ENCODE assay signal across 17 cellular contexts in genomic region chr17:74271902-74272563, GRCh38. TPM values are rescaled to one million over a fixed set of nuclear protein-coding genes. Genes with fewer than 3 reads are reported as not detected.
DNase-seq lines count a peak whose midpoint lies in the region; ATAC-seq and TF ChIP-seq lines count a peak whose summit lies in the region.
"Had no signal": no experiment of that assay in that cellular context is flagged by ENCODE, and none has a peak within 500 bp of the region (broad histone marks: within the 10 kb centered on the region; RNA-seq: fewer than 3 reads in every experiment).

No MANE protein-coding gene starts in this region.

- in situ Hi-C loops in brain microvascular endothelial cell (cut with HindIII; ENCODE audit: low pct_ligation_motif_present, low sequenced_read_pairs), result no loop called here

- no peak overlapping the region for H3K4me3 ChIP-seq in ectodermal cell (ENCODE audit: insufficient read depth, low read depth, low read length)
- no peak overlapping the region for H3K4me3 ChIP-seq in rectal smooth muscle tissue (ENCODE audit: low read length)
- no peak overlapping the region for H3K4me3 ChIP-seq in brain microvascular endothelial cell (ENCODE audit: low read depth, low read length)
- H3K4me3 ChIP-seq: gastrocnemius medialis had no signal

- WGBS in ectodermal cell, 2 experiments, result 64 to 71% methylated on average over 13 of the region's 13 CpGs

- H3K27ac ChIP-seq in ectodermal cell (ENCODE audit: insufficient read depth, low read depth, low read length, poor library complexity, severe bottlenecking) (peak overlapping the region; percentile 71), layer of hippocampus (ENCODE audit: low read depth, low read length) (peak overlapping the region; percentile 59), rectal smooth muscle tissue (ENCODE audit: low read depth, low read length) (peak overlapping the region; percentile 18), brain microvascular endothelial cell (no peak overlapping the region)
- H3K27ac ChIP-seq: gastrocnemius medialis had no signal

- peaks cover 45% of the 10 kb centered on the region for H3K4me1 ChIP-seq in ectodermal cell (ENCODE audit: control insufficient read depth, insufficient read depth, low read length)
- H3K4me1 ChIP-seq in rectal smooth muscle tissue (ENCODE audit: control insufficient read depth, insufficient read depth, low read length), result no peaks in the 10 kb centered on the region

- no peak for ATAC-seq in activated CD4-positive, CD25-positive, alpha-beta regulatory T cell treated with anti-CD3 and anti-CD28 coated beads, Interleukin-2, amount 50 U/mL, for 24 hours

- H3K36me3 ChIP-seq in ectodermal cell (ENCODE audit: control insufficient read depth, insufficient read depth, low read length), result no peaks in the 10 kb centered on the region
- no peaks in the 10 kb centered on the region for H3K36me3 ChIP-seq in rectal smooth muscle tissue (ENCODE audit: control insufficient read depth, insufficient read depth, low read length)
- no peaks in the 10 kb centered on the region for H3K36me3 ChIP-seq in brain microvascular endothelial cell (replicated peaks)
- H3K36me3 ChIP-seq: gastrocnemius medialis had no signal

- no peak for TF ChIP-seq CTCF in brain microvascular endothelial cell (IDR thresholded peaks at IDR 0.05; ENCODE audit: low read depth, low read length, missing control alignments)

- H3K9me3 ChIP-seq in ectodermal cell (ENCODE audit: control insufficient read depth, low read length), result no peaks in the 10 kb centered on the region
- H3K9me3 ChIP-seq: gastrocnemius medialis had no signal

- DNase-seq in Daoy (ENCODE audit: low read depth), result peak; percentile 50
- no peak for DNase-seq in AG08395 (ENCODE audit: low spot score)
- no peak for DNase-seq in NCI-H1930 (lab: John Stamatoyannopoulos, UW)
- DNase-seq in brain microvascular endothelial cell, result no peak
- DNase-seq: activated CD4-positive, alpha-beta T cell treated with anti-CD3 and anti-CD28 coated beads, Interleukin-2, amount 50 U/mL, for 4 hours; activated T-cell treated with anti-CD3 and anti-CD28 coated beads, Interleukin-2, amount 50 U/mL, for 48 hours; DMS153; effector memory CD4-positive, alpha-beta T cell; gastrocnemius medialis; H9; NCI-H2081 treated with DMSO at 0.1 percent for 48 hours; nephron progenitor cell had no signal

- no peak overlapping the region for H3K9ac ChIP-seq in rectal smooth muscle tissue (ENCODE audit: low read length)

- H3K27me3 ChIP-seq in ectodermal cell (ENCODE audit: control insufficient read depth, insufficient read depth, low read length, poor library complexity, severe bottlenecking) (peaks cover 19% of the 10 kb centered on the region), layer of hippocampus (ENCODE audit: control insufficient read depth, insufficient read depth, low read length) (no peaks in the 10 kb centered on the region), rectal smooth muscle tissue (ENCODE audit: control insufficient read depth, insufficient read depth, low read length) (peaks cover 5% of the 10 kb centered on the region), brain microvascular endothelial cell (replicated peaks) (peaks cover 10% of the 10 kb centered on the region)

RNA-seq across cellular contexts. Expression of gene DNAI2, which starts 2.0 kb away (rescaled TPM):
- not detected in 2 replicates for total RNA-seq in Daoy (2014; rRNA removed; shearing (Covaris generic))
- polyA plus RNA-seq in ectodermal cell (2013, experiment 1 of 4), result not detected
- polyA plus RNA-seq in ectodermal cell (2013, experiment 2 of 4), result not detected
- polyA plus RNA-seq in ectodermal cell (2013, experiment 3 of 4), result not detected
- not detected for polyA plus RNA-seq in ectodermal cell (2013, experiment 4 of 4)
- total RNA-seq: gastrocnemius medialis, H9, LHCN-M2 had no signal

RNA-seq across cellular contexts. Expression of gene KIF19, which starts 54.0 kb away (rescaled TPM):
- total RNA-seq in Daoy (2014; rRNA removed; shearing (Covaris generic)), result 0.12 TPM in 1 of 2 replicates, not detected in the other
- 1.6 TPM for polyA plus RNA-seq in ectodermal cell (2013, experiment 1 of 4)
- polyA plus RNA-seq in ectodermal cell (2013, experiment 2 of 4), result 1.3 TPM
- polyA plus RNA-seq in ectodermal cell (2013, experiment 3 of 4), result 1.2 TPM
- 1.2 TPM for polyA plus RNA-seq in ectodermal cell (2013, experiment 4 of 4)
- total RNA-seq: LHCN-M2 had no signal

RNA-seq across cellular contexts. Expression of gene TTYH2, which starts 58.7 kb away (rescaled TPM):
- total RNA-seq in Daoy (2014; rRNA removed; shearing (Covaris generic)), result 2.9 and 17.6 TPM in 2 replicates
- 4.7 TPM for polyA plus RNA-seq in ectodermal cell (2013, experiment 1 of 4)
- polyA plus RNA-seq in ectodermal cell (2013, experiment 2 of 4), result 4.2 TPM
- 5.3 TPM for polyA plus RNA-seq in ectodermal cell (2013, experiment 3 of 4)
- polyA plus RNA-seq in ectodermal cell (2013, experiment 4 of 4), result 5.5 TPM
